ENCODE assay signal across 8 cellular contexts in genomic region chr1:31013187-31013864, GRCh38. TPM values are rescaled to one million over a fixed set of nuclear protein-coding genes. Genes with fewer than 3 reads are reported as not detected.
DNase-seq lines count a peak whose midpoint lies in the region; ATAC-seq and TF ChIP-seq lines count a peak whose summit lies in the region.

No MANE protein-coding gene starts in this region.

- no peaks in the 10 kb centered on the region for H3K36me3 ChIP-seq in body of pancreas (replicated peaks in 1 of 2; ENCODE audit: insufficient read depth in 1 of 2, low read depth in 2 of 2)

- H3T11ph ChIP-seq in H9 (ENCODE audit: low read length), result no peak overlapping the region

- no peak overlapping the region for H3K4me2 ChIP-seq in H9 (ENCODE audit: insufficient read depth, insufficient read length, low read length)

- no peak overlapping the region for H4K5ac ChIP-seq in H9 (ENCODE audit: insufficient read length, low read depth, low read length)

- H3K27me3 ChIP-seq in foreskin keratinocyte (no peaks in the 10 kb centered on the region), body of pancreas (no peaks in the 10 kb centered on the region), H9 (ENCODE audit: insufficient read depth, low read length) (no peaks in the 10 kb centered on the region)

- H3K4me1 ChIP-seq in foreskin keratinocyte (peaks cover 46% of the 10 kb centered on the region), body of pancreas (peaks cover 35% of the 10 kb centered on the region), H9 (ENCODE audit: insufficient read depth, low read length) (no peaks in the 10 kb centered on the region; the same call in 1 of the 2 replicates)

- peak; percentile 81 for DNase-seq in DMS53 treated with DMSO at 0.1 percent for 48 hours (lab: John Stamatoyannopoulos, UW; ENCODE audit: unreplicated experiment)
- peak; percentile 43 for DNase-seq in NCI-H1105 (lab: John Stamatoyannopoulos, UW)
- DNase-seq in foreskin keratinocyte, result peak; percentile 45 to 62
- no peak for DNase-seq in NCI-H1436 treated with DMSO at 0.1 percent for 48 hours (lab: John Stamatoyannopoulos, UW)
- DNase-seq in HUDEP-2 (lab: John Stamatoyannopoulos, UW; ENCODE audit: unreplicated experiment in 76 of 76), result no peak
- DNase-seq in body of pancreas, result no peak
- no peak for DNase-seq in H9

- H3K4me1 Mint-ChIP-seq in H9, result peaks cover 37 to 44% of the 10 kb centered on the region in 2 experiments

- peaks cover 3% of the 10 kb centered on the region for H3K79me1 ChIP-seq in H9 (ENCODE audit: insufficient read depth, low read depth, low read length, poor library complexity, severe bottlenecking)

- H3K9me3 ChIP-seq in body of pancreas (no peaks in the 10 kb centered on the region), H9 (ENCODE audit: control insufficient read depth, low read depth, low read length) (no peaks in the 10 kb centered on the region)

- H3K27ac ChIP-seq in foreskin keratinocyte (no peak overlapping the region), body of pancreas (no peak overlapping the region), H9 (ENCODE audit: insufficient read length, low read depth, low read length) (no peak overlapping the region)

- peak; percentile 63 for ATAC-seq in GM21619 (IDR thresholded peaks at IDR 0.05; ENCODE audit: unreplicated experiment)
- ATAC-seq in foreskin keratinocyte, result no peak
- no peak for ATAC-seq in body of pancreas

- no peak overlapping the region for H2BK5ac ChIP-seq in H9 (ENCODE audit: insufficient read length, low read length)

- no peak overlapping the region for H3K4ac ChIP-seq in H9 (ENCODE audit: low read depth, low read length)

- no peak overlapping the region for H2AK5ac ChIP-seq in H9 (ENCODE audit: insufficient read length, low read length)

- no peak for TF ChIP-seq CTCF in foreskin keratinocyte (conservative IDR thresholded peaks at IDR 0.05)
- no peak for TF ChIP-seq CTCF in body of pancreas (IDR thresholded peaks at IDR 0.05)
- no peak for TF ChIP-seq CTCF in H9 (conservative IDR thresholded peaks at IDR 0.05)

- no peaks in the 10 kb centered on the region for H4K20me1 ChIP-seq in H9 (ENCODE audit: control insufficient read depth, insufficient read depth, insufficient read length)

- H4K8ac ChIP-seq in H9 (replicated peaks; ENCODE audit: insufficient read length, low read depth, low read length), result no peak overlapping the region

- H3K9ac ChIP-seq in H9 (ENCODE audit: extremely low read depth, insufficient read length, low read length), result no peak overlapping the region

- H3K36me3 Mint-ChIP-seq in H9 (ENCODE audit: insufficient read depth in 1 of 3, low read depth in 3 of 3), result no peaks in the 10 kb centered on the region; a peak in 1 of 7 replicates

- no peaks in the 10 kb centered on the region for H3K9me3 Mint-ChIP-seq in H9

- H2BK12ac ChIP-seq in H9 (ENCODE audit: insufficient read length, low read depth, low read length), result no peak overlapping the region

- H3K79me2 ChIP-seq in H9 (ENCODE audit: insufficient read depth, low read length), result peaks cover 50% of the 10 kb centered on the region

- no peak overlapping the region for H3K18ac ChIP-seq in H9 (ENCODE audit: insufficient read length, low read depth, low read length)

- H2BK20ac ChIP-seq in H9 (ENCODE audit: low read depth, low read length, poor library complexity, severe bottlenecking), result no peak overlapping the region

- H2BK120ac ChIP-seq in H9 (ENCODE audit: low read depth, low read length, poor library complexity, severe bottlenecking), result no peak overlapping the region

- H3K27me3 Mint-ChIP-seq in H9 (ENCODE audit: low read depth), result no peaks in the 10 kb centered on the region

- 26 to 31% methylated on average over 3 of the region's 3 CpGs for WGBS in body of pancreas, 2 donors
- no CpG with 5 or more reads among the region's 3 CpGs for WGBS in H9 (ENCODE audit: extremely low coverage, insufficient read length, low lambda C conversion rate)

- intact Hi-C loops in body of pancreas (cut with DNase I), result no loop called here

- no peak overlapping the region for H4K91ac ChIP-seq in H9 (ENCODE audit: insufficient read length, low read depth, low read length)

- no peak for TF ChIP-seq POLR2A in body of pancreas (IDR thresholded peaks at IDR 0.05)

- H3K23ac ChIP-seq in H9 (ENCODE audit: insufficient read length, low read depth, low read length), result no peak overlapping the region

- no peak overlapping the region for H3K4me3 ChIP-seq in body of pancreas

- H3K14ac ChIP-seq in H9 (ENCODE audit: insufficient read depth, low read length), result no peak overlapping the region

- H3K56ac ChIP-seq in H9 (ENCODE audit: insufficient read length, low read depth, low read length), result no peak overlapping the region

- no peak overlapping the region for H2AFZ ChIP-seq in H9 (ENCODE audit: low read length)

- peak overlapping the region in 1 of 3 experiments; percentile 4; a peak in 1 of 7 replicates for H3K27ac Mint-ChIP-seq in H9

- no peak overlapping the region for H2BK15ac ChIP-seq in H9 (ENCODE audit: low read depth, low read length)

- H3K4me3 Mint-ChIP-seq in H9, result no peak overlapping the region

- H3K23me2 ChIP-seq in H9 (ENCODE audit: insufficient read length, low read depth, low read length, poor library complexity, severe bottlenecking), result no peaks in the 10 kb centered on the region

RNA-seq across cellular contexts. Expression of gene PUM1, which starts 52.2 kb away (rescaled TPM):
- total RNA-seq in foreskin keratinocyte (54.5 and 56.6 TPM in 2 replicates), body of pancreas (10 to 100 TPM; 30.9 to 32.3 TPM), H9 (2021) (158 and 164 TPM in 2 replicates)
- polyA plus RNA-seq in foreskin keratinocyte, result 10.4 and 11.7 TPM in 2 replicates

Comparison
In these comparisons a context has a peak if more than half of its experiments do, and no peak if none do; other contexts are left out.
1. DNase-seq: peak in DMS53 treated with DMSO at 0.1 percent for 48 hours (single experiment), NCI-H1105 (single experiment) and foreskin keratinocyte (2 of 2); none in NCI-H1436 treated with DMSO at 0.1 percent for 48 hours (single experiment), HUDEP-2 (0 of 76), body of pancreas (0 of 4) and H9 (single experiment).